8 cellular contexts compared by ENCODE assay signal in genomic region chr7:129949292-129950133, GRCh38. TPM values are rescaled to one million over a fixed set of nuclear protein-coding genes. Genes with fewer than 3 reads are reported as not detected.
A peak's percentile ranks its signal among the peaks of the same experiment; 100 is the strongest.
DNase-seq lines count a peak whose midpoint lies in the region; ATAC-seq, FAIRE-seq and TF ChIP-seq lines count a peak whose summit lies in the region.

No MANE protein-coding gene starts in this region.

- H3K4me3 Mint-ChIP-seq in Caco-2 (ENCODE audit: unreplicated experiment): no peak overlapping the region

- H3K36me3 ChIP-seq in Caco-2 (ENCODE audit: control insufficient read depth, insufficient read depth, low read length): no peaks in the 10 kb centered on the region
- H3K36me3 ChIP-seq in HUES64 (ENCODE audit: insufficient read depth, low read length): peaks cover 15% of the 10 kb centered on the region
- no peaks in the 10 kb centered on the region; the same call in 1 of the 2 replicates for H3K36me3 ChIP-seq in WERI-Rb-1
- peaks cover 0 to 29% of the 10 kb centered on the region in 2 donors for H3K36me3 ChIP-seq in neuronal stem cell (replicated peaks in 1 of 2; ENCODE audit: control insufficient read depth in 2 of 2, insufficient read depth in 2 of 2, low read length in 2 of 2)

- H3K27ac Mint-ChIP-seq in Caco-2 (ENCODE audit: unreplicated experiment): no peak overlapping the region

- no peak overlapping the region for H2BK12ac ChIP-seq in neuronal stem cell (ENCODE audit: low read length)

- no peaks in the 10 kb centered on the region for H3K9me3 ChIP-seq in Caco-2
- H3K9me3 ChIP-seq in HUES64 (ENCODE audit: insufficient read depth, low read depth, low read length): peaks cover 4% of the 10 kb centered on the region; the same call in 1 of the 2 replicates
- no peaks in the 10 kb centered on the region for H3K9me3 ChIP-seq in WERI-Rb-1 (ENCODE audit: severe bottlenecking)
- peaks cover 2 to 10% of the 10 kb centered on the region in 2 donors for H3K9me3 ChIP-seq in neuronal stem cell (replicated peaks in 1 of 2; ENCODE audit: control insufficient read depth in 2 of 2, insufficient read depth in 1 of 2, low read depth in 1 of 2, low read length in 2 of 2)

- H3K9me3 Mint-ChIP-seq in Caco-2 (ENCODE audit: unreplicated experiment): no peaks in the 10 kb centered on the region

- TSS peak; percentile 92 for BruUV-seq in Caco-2 (replicated peaks; lab: Mats Ljungman, UMichigan)

- H3K23ac ChIP-seq in neuronal stem cell (ENCODE audit: low read depth, low read length, poor library complexity): no peak overlapping the region

- TF ChIP-seq POLR2A in H54 (IDR thresholded peaks at IDR 0.05; ENCODE audit: low read depth, low read length): no peak

- peak; percentile 2 for ATAC-seq in GM19372 (IDR thresholded peaks at IDR 0.05; ENCODE audit: low read depth, unreplicated experiment)
- no peak for ATAC-seq in GM19455 (IDR thresholded peaks at IDR 0.05; ENCODE audit: unreplicated experiment)

- H3K4me1 Mint-ChIP-seq in Caco-2 (ENCODE audit: low read depth, unreplicated experiment): no peaks in the 10 kb centered on the region

- no peak overlapping the region for H4K91ac ChIP-seq in neuronal stem cell (ENCODE audit: low read depth, low read length, poor library complexity)

- intact Hi-C loops in Caco-2 (cut with micrococcal nuclease; ENCODE audit: unreplicated experiment): no loop called here

- H2AK5ac ChIP-seq in neuronal stem cell (ENCODE audit: low read depth, low read length): no peak overlapping the region

- H3K27me3 ChIP-seq in Caco-2 (replicated peaks; ENCODE audit: control insufficient read depth, insufficient read depth, low read length): no peaks in the 10 kb centered on the region
- H3K27me3 ChIP-seq in HUES64 (ENCODE audit: insufficient read depth, low read length): no peaks in the 10 kb centered on the region
- no peaks in the 10 kb centered on the region for H3K27me3 ChIP-seq in WERI-Rb-1 (ENCODE audit: insufficient read depth, low read depth, severe bottlenecking)
- no peaks in the 10 kb centered on the region for H3K27me3 ChIP-seq in neuronal stem cell (ENCODE audit: control insufficient read depth in 3 of 3, insufficient read depth in 3 of 3, low read depth in 1 of 3, low read length in 3 of 3)

- H4K8ac ChIP-seq in neuronal stem cell (ENCODE audit: low read depth, low read length): no peak overlapping the region

- peak overlapping the region; percentile 92 for H3K9ac ChIP-seq in HUES64 (ENCODE audit: low read depth, low read length)
- H3K9ac ChIP-seq in neuronal stem cell (ENCODE audit: low read depth, low read length, poor library complexity): no peak overlapping the region

- no peak for FAIRE-seq in H54 (lab: Jason Lieb, UNC)

- CTCF ChIA-PET in Caco-2 (lab: Charles Lee): interaction anchor here (0.8 to 1.7 kb wide), 5 partner anchors 9 to 582 kb away, joined by 3 to 10 read pairs (median 4); partner anchors contain the start of gene KLHDC10

- peaks cover 14% of the 10 kb centered on the region for H3K36me3 Mint-ChIP-seq in Caco-2 (ENCODE audit: insufficient read depth, unreplicated experiment)

- H3K27me3 Mint-ChIP-seq in Caco-2 (ENCODE audit: insufficient read depth, unreplicated experiment): no peaks in the 10 kb centered on the region

- TF ChIP-seq CTCF in Caco-2 (IDR thresholded peaks at IDR 0.05; ENCODE audit: insufficient read depth in 1 of 2, low read depth in 1 of 2, low read length in 1 of 2, severe bottlenecking in 1 of 2, unreplicated experiment in 1 of 2) (no peak), WERI-Rb-1 (IDR thresholded peaks at IDR 0.05; ENCODE audit: low read depth, low read length) (no peak), fibroblast of the aortic adventitia (IDR thresholded peaks at IDR 0.05; ENCODE audit: insufficient read depth, low read length) (no peak)

- H2AFZ ChIP-seq in neuronal stem cell (ENCODE audit: low read length): peak overlapping the region; percentile 12

- H3K18ac ChIP-seq in neuronal stem cell (ENCODE audit: low read length): peak overlapping the region; percentile 40

- no peak overlapping the region for H3K14ac ChIP-seq in neuronal stem cell (ENCODE audit: low read length)

- no peak overlapping the region for H2BK5ac ChIP-seq in neuronal stem cell (ENCODE audit: low read length)

- peaks cover 27% of the 10 kb centered on the region for H3K4me1 ChIP-seq in Caco-2
- H3K4me1 ChIP-seq in HUES64 (ENCODE audit: insufficient read depth, low read length): peaks cover 29% of the 10 kb centered on the region
- peaks cover 0 to 9% of the 10 kb centered on the region in 2 donors for H3K4me1 ChIP-seq in neuronal stem cell (ENCODE audit: control insufficient read depth in 2 of 2, insufficient read depth in 1 of 2, low read depth in 1 of 2, low read length in 2 of 2)

- H2BK120ac ChIP-seq in neuronal stem cell (ENCODE audit: low read depth, low read length): no peak overlapping the region

- H2BK15ac ChIP-seq in neuronal stem cell (ENCODE audit: low read length): no peak overlapping the region

- peak overlapping the region; percentile 45 for H3K4me2 ChIP-seq in neuronal stem cell (ENCODE audit: insufficient read depth, low read length, poor library complexity, severe bottlenecking)

- POLR2A ChIA-PET in Caco-2 (lab: Charles Lee): interaction anchor here (0.5 to 1.6 kb wide), 3 partner anchors 10 to 125 kb away, joined by 4 to 20 read pairs (median 6); no protein-coding TSS in a partner anchor

- peaks cover 4% of the 10 kb centered on the region for H3K79me1 ChIP-seq in neuronal stem cell (ENCODE audit: low read depth, low read length)

- H3K27ac ChIP-seq in HUES64 (ENCODE audit: low read depth, low read length) (peak overlapping the region; percentile 96), WERI-Rb-1 (peak overlapping the region; percentile 84), neuronal stem cell (replicated peaks; ENCODE audit: low read length) (peak overlapping the region; percentile 89)

- H3K4ac ChIP-seq in neuronal stem cell (ENCODE audit: low read length): no peak overlapping the region

- peak overlapping the region; percentile 80 for H3K4me3 ChIP-seq in Caco-2 (ENCODE audit: low read depth, low read length)
- peak overlapping the region; percentile 92 for H3K4me3 ChIP-seq in HUES64 (ENCODE audit: low read length)
- peak overlapping the region; percentile 77 for H3K4me3 ChIP-seq in WERI-Rb-1 (ENCODE audit: low read depth, low read length)
- H3K4me3 ChIP-seq in fibroblast of the aortic adventitia (ENCODE audit: low read depth, low read length): peak overlapping the region; percentile 85
- H3K4me3 ChIP-seq in neuronal stem cell (ENCODE audit: low read length in 2 of 2): peak overlapping the region; percentile 68 to 95

- DNase-seq in Caco-2 (no peak), WERI-Rb-1 (peak; percentile 12), fibroblast of the aortic adventitia (ENCODE audit: low read depth) (peak; percentile 87), neuronal stem cell (ENCODE audit: low spot score) (peak; percentile 60), H54 (ENCODE audit: insufficient read length, low spot score) (no peak)

- WGBS in HUES64: 3% methylated on average over 10 of the region's 10 CpGs
- WGBS in neuronal stem cell (ENCODE audit: extremely low coverage in 2 of 2, insufficient read length in 2 of 2, insufficient replicate concordance in 1 of 2), 2 donors: no CpG with 5 or more reads among the region's 10 CpGs

RNA-seq across cellular contexts. Expression of gene UBE2H, which starts 3.2 kb away (rescaled TPM):
- total RNA-seq in Caco-2 (2022) (35.7 and 43.2 TPM in 2 replicates), fibroblast of the aortic adventitia (ENCODE audit: low replicate concordance) (59.5 and 71.6 TPM in 2 replicates)
- 37.1 TPM for polyA plus RNA-seq in HUES64 (2013, experiment 1 of 2)
- 42.6 TPM for polyA plus RNA-seq in HUES64 (2013, experiment 2 of 2)
- 114 TPM for polyA plus RNA-seq in neuronal stem cell (2013, experiment 1 of 2)
- polyA plus RNA-seq in neuronal stem cell (2013, experiment 2 of 2): 116 TPM

Comparison
In these comparisons a context has a peak if more than half of its experiments do, and no peak if none do; other contexts are left out.
1. DNase-seq: peak in WERI-Rb-1 (single experiment), fibroblast of the aortic adventitia (single experiment) and neuronal stem cell (single experiment); none in Caco-2 (0 of 2) and H54 (single experiment).
2. Peak in every context shown above with its lines, with median percentiles within 50 percentile points of each other: H3K4me3 ChIP-seq and H3K27ac ChIP-seq.